Comparison of ENCODE assay signal across 8 cellular contexts in the genomic region with DNA sequence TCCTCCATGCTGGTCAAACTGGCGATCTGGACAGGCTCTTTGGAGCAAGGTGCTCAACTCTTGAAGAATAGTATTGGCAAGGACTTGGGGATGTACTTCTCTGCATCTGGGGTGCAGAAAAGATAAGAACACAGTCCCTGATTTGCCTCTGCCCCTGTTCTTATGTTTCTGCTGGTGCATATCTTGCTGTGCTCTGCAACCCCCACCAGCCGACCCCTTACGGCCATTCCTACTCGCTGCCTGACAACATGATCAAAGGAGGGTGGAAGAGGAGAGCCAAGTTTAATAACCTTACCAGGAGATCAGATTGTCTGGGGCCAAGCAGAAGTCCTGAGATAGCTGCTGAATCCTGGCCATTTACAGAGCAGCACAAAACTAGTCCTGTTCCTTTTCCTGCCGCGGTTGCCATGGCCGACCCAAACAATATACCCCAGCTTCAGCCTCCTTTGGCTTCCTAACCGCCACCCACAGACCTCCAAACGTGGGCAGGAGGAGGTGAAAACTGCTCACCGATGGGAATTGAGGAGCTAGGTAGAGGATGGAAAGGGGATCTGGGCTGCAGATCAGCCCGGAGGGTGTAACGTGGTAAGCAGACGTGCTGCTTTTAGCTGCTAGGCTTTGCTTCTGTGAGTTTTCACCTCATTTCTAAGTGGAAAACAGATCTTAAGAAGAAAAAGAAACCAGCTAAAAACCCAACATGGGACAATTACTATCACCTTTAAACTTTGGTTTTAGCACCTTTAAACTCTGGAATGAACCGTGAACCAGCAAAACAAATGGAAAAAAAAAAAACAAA.
DNase-seq lines count a peak whose midpoint lies in the region; ATAC-seq lines count a peak whose summit lies in the region.

No MANE protein-coding gene starts in this region.

- no peaks in the 10 kb centered on the region for H3K27me3 ChIP-seq in skeletal muscle tissue (ENCODE audit: control insufficient read depth in 3 of 3, insufficient read depth in 3 of 3, low read length in 3 of 3)

- no peaks in the 10 kb centered on the region for H3K9me3 ChIP-seq in skeletal muscle tissue (ENCODE audit: control insufficient read depth in 3 of 3, low read length in 3 of 3)

- peak overlapping the region; percentile 34 for H3K27ac ChIP-seq in skeletal muscle tissue (ENCODE audit: low read depth, low read length)

- DNase-seq in activated CD8-positive, alpha-beta memory T cell treated with anti-CD3 and anti-CD28 coated beads, Interleukin-2, amount 10 ng/mL, durations not matched to agents 7 days and 5 days, result peak; percentile 78
- DNase-seq in left cardiac atrium (no peak), COLO668 (lab: John Stamatoyannopoulos, UW; ENCODE audit: unreplicated experiment) (no peak), LoVo (ENCODE audit: low spot score) (no peak), NCI-H2171 (lab: John Stamatoyannopoulos, UW) (no peak)

- H3K36me3 ChIP-seq in skeletal muscle tissue (ENCODE audit: control insufficient read depth in 3 of 3, insufficient read depth in 3 of 3, low read length in 3 of 3), result no peaks in the 10 kb centered on the region

- peak overlapping the region; percentile 8 to 49 (median 41) for H3K4me3 ChIP-seq in skeletal muscle tissue (ENCODE audit: low read length in 3 of 3)

- ATAC-seq in GM21723 (IDR thresholded peaks at IDR 0.05; ENCODE audit: unreplicated experiment), result peak; percentile 51
- peak; percentile 32 for ATAC-seq in activated CD8-positive, alpha-beta memory T cell treated with anti-CD3 and anti-CD28 coated beads, Interleukin-2, amount 10 ng/mL, durations not matched to agents 7 days and 5 days
- peak; percentile 47 to 60 for ATAC-seq in left cardiac atrium
- ATAC-seq in HG02678 (IDR thresholded peaks at IDR 0.05; ENCODE audit: unreplicated experiment), result no peak

- no peaks in the 10 kb centered on the region for H3K9me3 Mint-ChIP-seq in activated CD8-positive, alpha-beta memory T cell treated with anti-CD3 and anti-CD28 coated beads, Interleukin-2, amount 10 ng/mL, durations not matched to agents 7 days and 5 days (ENCODE audit: low read depth)

- peaks cover 12% of the 10 kb centered on the region for H3K36me3 Mint-ChIP-seq in activated CD8-positive, alpha-beta memory T cell treated with anti-CD3 and anti-CD28 coated beads, Interleukin-2, amount 10 ng/mL, durations not matched to agents 7 days and 5 days

- peaks cover 18 to 42% (median 39%) of the 10 kb centered on the region in 3 donors for H3K4me1 ChIP-seq in skeletal muscle tissue (ENCODE audit: control insufficient read depth in 3 of 3, insufficient read depth in 3 of 3, low read length in 3 of 3)

- CTCF ChIA-PET in activated CD8-positive, alpha-beta memory T cell treated with anti-CD3 and anti-CD28 coated beads, Interleukin-2, amount 10 ng/mL, durations not matched to agents 7 days and 5 days (lab: Charles Lee), result interaction anchor here (0.8 to 6.4 kb wide), 11 partner anchors 11 to 212 kb away, joined by 3 to 52 read pairs (median 6); a partner anchor contains a TSS

- intact Hi-C loops in left cardiac atrium (cut with DNase I), result no loop called here

- no peaks in the 10 kb centered on the region for H3K27me3 Mint-ChIP-seq in activated CD8-positive, alpha-beta memory T cell treated with anti-CD3 and anti-CD28 coated beads, Interleukin-2, amount 10 ng/mL, durations not matched to agents 7 days and 5 days

- peak overlapping the region; percentile 13 to 69 (median 29) for H3K9ac ChIP-seq in skeletal muscle tissue (ENCODE audit: low read depth in 1 of 3, low read length in 3 of 3)

- peaks cover 84% of the 10 kb centered on the region for H3K4me1 Mint-ChIP-seq in activated CD8-positive, alpha-beta memory T cell treated with anti-CD3 and anti-CD28 coated beads, Interleukin-2, amount 10 ng/mL, durations not matched to agents 7 days and 5 days

- H3K27ac Mint-ChIP-seq in activated CD8-positive, alpha-beta memory T cell treated with anti-CD3 and anti-CD28 coated beads, Interleukin-2, amount 10 ng/mL, durations not matched to agents 7 days and 5 days, result peak overlapping the region; percentile 99

- peak overlapping the region; percentile 81 for H3K4me3 Mint-ChIP-seq in activated CD8-positive, alpha-beta memory T cell treated with anti-CD3 and anti-CD28 coated beads, Interleukin-2, amount 10 ng/mL, durations not matched to agents 7 days and 5 days
